ENCODE assay signal across 8 cellular contexts in the genomic region with DNA sequence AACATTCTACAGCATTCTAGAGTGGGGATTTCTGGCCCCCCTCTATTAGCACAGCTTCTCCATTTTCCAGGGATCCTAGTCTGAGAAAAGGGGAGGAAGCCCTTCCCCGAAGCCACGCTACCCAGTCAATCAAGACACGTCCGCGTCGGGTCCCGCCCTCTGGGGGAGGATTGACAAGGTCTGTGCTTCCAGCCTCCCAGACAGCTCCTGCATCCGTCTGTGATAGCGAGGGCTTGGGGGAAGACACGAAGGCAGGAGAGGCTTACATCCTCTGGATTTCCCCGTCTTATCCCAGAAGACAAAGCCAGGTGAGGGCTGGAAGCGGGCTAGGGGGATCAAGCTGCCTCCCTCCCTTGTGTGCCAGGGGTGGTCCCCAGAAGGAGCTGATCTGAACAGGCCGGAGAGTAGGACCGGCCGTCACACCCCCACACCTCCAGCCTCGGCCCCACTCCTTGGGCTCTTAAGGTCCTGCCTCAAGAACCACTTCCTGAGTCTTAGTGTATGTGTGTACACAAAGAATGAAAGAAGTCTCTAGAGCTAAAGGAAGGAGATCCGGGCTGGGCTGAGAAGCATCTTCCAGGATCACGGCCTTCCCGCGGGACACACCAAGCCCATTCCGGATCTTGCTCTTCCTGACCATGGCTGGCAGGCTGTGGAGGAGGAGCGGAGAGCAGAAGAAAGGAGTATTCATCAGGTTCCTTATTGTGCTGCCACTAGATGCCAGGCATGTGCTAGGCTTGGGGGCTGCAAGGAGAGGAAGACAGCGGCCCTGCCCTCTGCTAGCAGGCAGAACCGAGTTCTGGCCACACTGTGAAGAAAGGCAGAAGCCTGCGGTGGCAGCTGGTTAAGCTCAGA. TPM values are rescaled to one million over a fixed set of nuclear protein-coding genes. Genes with fewer than 3 reads are reported as not detected.
DNase-seq lines count a peak whose midpoint lies in the region; TF ChIP-seq lines count a peak whose summit lies in the region.

No MANE protein-coding gene starts in this region.

- H3K4me3 Mint-ChIP-seq in activated naive CD8-positive, alpha-beta T cell = peak overlapping the region; percentile 86
- peak overlapping the region; percentile 90 for H3K4me3 Mint-ChIP-seq in glutamatergic neuron (ENCODE audit: unreplicated experiment)

- TF ChIP-seq CTCF in LNCaP clone FGC (IDR thresholded peaks at IDR 0.05; ENCODE audit: control insufficient read depth, extremely low read depth, insufficient read depth) (no peak), RWPE1 (conservative IDR thresholded peaks at IDR 0.05; ENCODE audit: low read depth) (no peak), glutamatergic neuron (IDR thresholded peaks at IDR 0.05; ENCODE audit: partially characterized antibody, unreplicated experiment) (no peak)

- peaks cover 38% of the 10 kb centered on the region for H3K4me1 Mint-ChIP-seq in activated naive CD8-positive, alpha-beta T cell (ENCODE audit: low read depth)
- H3K4me1 Mint-ChIP-seq in glutamatergic neuron (ENCODE audit: low read depth, unreplicated experiment) = peaks cover 30% of the 10 kb centered on the region

- H3K27me3 Mint-ChIP-seq in activated naive CD8-positive, alpha-beta T cell = no peaks in the 10 kb centered on the region
- peaks cover 19% of the 10 kb centered on the region for H3K27me3 Mint-ChIP-seq in glutamatergic neuron (ENCODE audit: unreplicated experiment)

- H3K4me1 ChIP-seq in urinary bladder (ENCODE audit: insufficient read depth) = no peaks in the 10 kb centered on the region

- H3K27ac Mint-ChIP-seq in activated naive CD8-positive, alpha-beta T cell = peak overlapping the region; percentile 94
- peak overlapping the region; percentile 97 for H3K27ac Mint-ChIP-seq in glutamatergic neuron (ENCODE audit: unreplicated experiment)

- H3K9me3 Mint-ChIP-seq in activated naive CD8-positive, alpha-beta T cell (ENCODE audit: low read depth) = no peaks in the 10 kb centered on the region
- H3K9me3 Mint-ChIP-seq in glutamatergic neuron (ENCODE audit: unreplicated experiment) = peaks cover 15% of the 10 kb centered on the region

- DNase-seq in GF-D8 (lab: John Stamatoyannopoulos, UW) (peak; percentile 71), H4 (ENCODE audit: low spot score) (peak; percentile 93), LNCaP clone FGC (ENCODE audit: low read depth) (peak; percentile 52), RWPE1 (ENCODE audit: low spot score) (peak; percentile 96), glutamatergic neuron (peak; percentile 86), non-pigmented ciliary epithelial cell (ENCODE audit: low read depth) (peak; percentile 88)

- no peaks in the 10 kb centered on the region for H3K36me3 Mint-ChIP-seq in activated naive CD8-positive, alpha-beta T cell
- H3K36me3 Mint-ChIP-seq in glutamatergic neuron (ENCODE audit: unreplicated experiment) = peaks cover 9% of the 10 kb centered on the region

- H3K4me3 ChIP-seq in LNCaP clone FGC (ENCODE audit: low read depth, low read length) (peak overlapping the region; percentile 88), urinary bladder (ENCODE audit: low read depth, low read length) (peak overlapping the region; percentile 68)

- H3K27ac ChIP-seq in RWPE1 (peak overlapping the region; percentile 99), urinary bladder (ENCODE audit: low read depth) (peak overlapping the region; percentile 93)

- WGBS in urinary bladder = 1% methylated on average over 25 of the region's 25 CpGs

- POLR2A ChIA-PET in RWPE1 (lab: Yijun Ruan, JAX; ENCODE audit: low non-redundant PET) = interaction anchor here (0.5 kb wide), 2 partner anchors 317 to 331 kb away, joined by 3 read pairs; no protein-coding TSS in a partner anchor

- H3K36me3 ChIP-seq in urinary bladder (ENCODE audit: insufficient read depth) = no peaks in the 10 kb centered on the region

- CTCF ChIA-PET in RWPE1 (lab: Yijun Ruan, JAX) = interaction anchor here (0.7 to 1.3 kb wide), 3 partner anchors 9 to 472 kb away, joined by 3 to 5 read pairs (median 3); partner anchors contain the start of gene RDH5

RNA-seq across cellular contexts. Expression of gene CD63, which starts 1.0 kb away (rescaled TPM):
- 1,118 and 1,197 TPM in 2 replicates for total RNA-seq in H4 (2014; rRNA removed; shearing (Covaris generic))
- 619 TPM for total RNA-seq in glutamatergic neuron (ENCODE audit: unreplicated experiment)
- 682 TPM for total RNA-seq in urinary bladder
- polyA plus RNA-seq in urinary bladder = 1,016 TPM

RNA-seq across cellular contexts. Expression of gene RDH5, which starts 9.6 kb away (rescaled TPM):
- total RNA-seq in H4 (2014; rRNA removed; shearing (Covaris generic)) = 0.49 and 0.81 TPM in 2 replicates
- total RNA-seq in glutamatergic neuron (ENCODE audit: unreplicated experiment) (6.6 TPM), urinary bladder (8.1 TPM)
- 8.7 TPM for polyA plus RNA-seq in urinary bladder

RNA-seq across cellular contexts. Expression of gene GDF11, which starts 13.1 kb away (rescaled TPM):
- 7.7 and 8.4 TPM in 2 replicates for total RNA-seq in H4 (2014; rRNA removed; shearing (Covaris generic))
- total RNA-seq in glutamatergic neuron (ENCODE audit: unreplicated experiment) = 52.4 TPM
- total RNA-seq in urinary bladder = 5.6 TPM
- polyA plus RNA-seq in urinary bladder = 11.0 TPM

RNA-seq across cellular contexts. Expression of gene BLOC1S1, which starts 14.0 kb away (rescaled TPM):
- total RNA-seq in H4 (2014; rRNA removed; shearing (Covaris generic)) = 116 and 160 TPM in 2 replicates
- total RNA-seq in glutamatergic neuron (ENCODE audit: unreplicated experiment) = 71.2 TPM
- total RNA-seq in urinary bladder = 48.4 TPM
- 237 TPM for polyA plus RNA-seq in urinary bladder

RNA-seq across cellular contexts. Expression of gene ITGA7, which starts 22.1 kb away (rescaled TPM):
- total RNA-seq in H4 (2014; rRNA removed; shearing (Covaris generic)) = 0.88 and 1.2 TPM in 2 replicates
- total RNA-seq in glutamatergic neuron (ENCODE audit: unreplicated experiment) (156 TPM), urinary bladder (36.0 TPM)
- polyA plus RNA-seq in urinary bladder = 87.5 TPM

Comparison
In these comparisons a context has a peak if more than half of its experiments do, and no peak if none do; other contexts are left out.
1. Peak in every context shown above with its lines: DNase-seq, H3K4me3 ChIP-seq and H3K27ac ChIP-seq.